In the genomic region with DNA sequence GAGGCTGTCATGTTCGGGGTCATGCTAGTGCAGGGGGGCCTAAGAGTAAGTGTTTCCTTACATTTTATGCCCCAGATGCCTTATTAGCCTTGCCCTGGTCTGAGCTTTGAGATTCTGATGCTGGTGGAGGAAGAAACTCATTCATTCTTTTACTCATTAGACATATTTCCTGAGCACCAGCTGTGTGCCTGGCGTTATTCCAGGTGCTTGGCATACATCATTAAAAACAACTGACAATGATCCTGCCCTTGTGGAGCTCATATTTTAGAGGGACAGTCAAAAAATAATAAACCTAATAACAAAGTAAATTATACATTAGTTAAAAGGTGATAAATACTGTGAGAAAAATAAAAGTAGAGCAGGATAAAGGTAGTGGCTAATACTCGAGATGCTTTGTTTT, we compare ENCODE assay signal across 10 cellular contexts.
"Had no signal": no experiment of that assay in that cellular context is flagged by ENCODE, and none has a peak within 500 bp of the region (broad histone marks: within the 10 kb centered on the region; RNA-seq: fewer than 3 reads in every experiment).

No MANE protein-coding gene starts in this region.

- H3K4me1 ChIP-seq: adrenal gland, stomach had no signal

- DNase-seq: activated CD4-positive, alpha-beta T cell treated with anti-CD3 and anti-CD28 coated beads, Interleukin-2, amount 10 ng/mL, durations not matched to agents 7 days and 5 days; activated CD4-positive, CD25-positive, alpha-beta regulatory T cell; activated naive CD4-positive, alpha-beta T cell treated with anti-CD3 and anti-CD28 coated beads, Interleukin-2, amount 50 U/mL, for 16 hours; adrenal gland; effector CD4-positive, alpha-beta T cell; hippocampal formation; stimulated activated CD4-positive, alpha-beta T cell treated with anti-CD3 and anti-CD28 coated beads, Interleukin-4, amount 100 ng/mL, for 4 hours; stomach had no signal

- H3K27me3 ChIP-seq: adrenal gland, stomach had no signal

- H3K4me3 ChIP-seq: adrenal gland, coronary artery, skin epidermis, stomach had no signal

- H3K36me3 ChIP-seq: adrenal gland, stomach had no signal

- H3K9me3 ChIP-seq: adrenal gland, stomach had no signal

- H3K27ac ChIP-seq: adrenal gland, coronary artery, skin epidermis, stomach had no signal
